ENCODE assay signal across 8 cellular contexts in the genomic region with DNA sequence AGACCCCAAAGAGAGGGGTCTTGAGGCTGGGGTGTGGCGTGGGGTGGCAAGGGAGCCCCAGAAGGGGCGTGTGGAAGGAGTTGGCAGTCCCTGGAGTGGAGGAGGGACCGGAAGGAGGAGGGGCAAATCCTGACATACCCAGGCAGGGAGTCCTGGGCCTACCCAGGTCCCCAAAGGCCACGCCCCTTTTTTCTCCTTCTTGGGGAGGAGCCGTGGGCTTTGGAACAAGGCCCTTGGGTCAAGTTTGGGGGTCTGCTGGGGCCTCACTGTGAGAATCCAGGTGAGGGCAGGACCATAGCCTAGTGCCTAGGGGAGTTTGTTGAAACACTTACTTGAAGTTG. TPM values are rescaled to one million over a fixed set of nuclear protein-coding genes. Genes with fewer than 3 reads are reported as not detected.
DNase-seq lines count a peak whose midpoint lies in the region; ATAC-seq and TF ChIP-seq lines count a peak whose summit lies in the region.

No MANE protein-coding gene starts in this region.

- TF ChIP-seq CTCF in 22Rv1 (IDR thresholded peaks at IDR 0.05) (no peak), GM10266 (IDR thresholded peaks at IDR 0.05; ENCODE audit: control insufficient read depth, insufficient read depth, low read depth, missing control alignments) (no peak)

- ATAC-seq in GM18517 (IDR thresholded peaks at IDR 0.05; ENCODE audit: unreplicated experiment), result no peak
- no peak for ATAC-seq in GM19328 (IDR thresholded peaks at IDR 0.05; ENCODE audit: unreplicated experiment)

- H3K27ac ChIP-seq in 22Rv1, result peak overlapping the region; percentile 86
- peak overlapping the region; percentile 85 for H3K27ac ChIP-seq in cingulate gyrus (ENCODE audit: low read depth, low read length)

- DNase-seq in HK-2 (ENCODE audit: unreplicated experiment) (peak; percentile 51), mucosa of gallbladder (ENCODE audit: low spot score) (peak; percentile 50), GM10266 (ENCODE audit: extremely low spot score) (no peak)
- DNase-seq in activated effector memory CD4-positive, alpha-beta T cell treated with Interleukin-2 at 50 U/mL for 16 hours, result no peak

RNA-seq across cellular contexts. Expression of gene SMARCD3, which starts 1.2 kb away (rescaled TPM):
- 56.3 TPM for total RNA-seq in mucosa of gallbladder

RNA-seq across cellular contexts. Expression of gene CHPF2, which starts 17.4 kb away (rescaled TPM):
- total RNA-seq in mucosa of gallbladder, result 52.3 TPM

RNA-seq across cellular contexts. Expression of gene ABCF2, which starts 22.7 kb away (rescaled TPM):
- 25.3 TPM for total RNA-seq in mucosa of gallbladder

RNA-seq across cellular contexts. Expression of gene H2BK1, which starts 39.4 kb away (rescaled TPM):
- not detected for total RNA-seq in mucosa of gallbladder

Comparison
In these comparisons a context has a peak if more than half of its experiments do, and no peak if none do; other contexts are left out.
1. DNase-seq: peak in HK-2 (single experiment) and mucosa of gallbladder (single experiment); none in GM10266 (single experiment) and activated effector memory CD4-positive, alpha-beta T cell treated with Interleukin-2 at 50 U/mL for 16 hours (single experiment).